In genomic region chr1:15273274-15273673, GRCh38 we compare ENCODE assay signal across 18 cellular contexts. TPM values are rescaled to one million over a fixed set of nuclear protein-coding genes. Genes with fewer than 3 reads are reported as not detected.
"Had no signal": no experiment of that assay in that cellular context is flagged by ENCODE, and none has a peak within 500 bp of the region (broad histone marks: within the 10 kb centered on the region; RNA-seq: fewer than 3 reads in every experiment).

No MANE protein-coding gene starts in this region.

- H3K4me3 Mint-ChIP-seq: memory B cell; naive thymus-derived CD4-positive, alpha-beta T cell; natural killer cell treated with Interleukin-12 subunit alpha and Interleukin-12 subunit beta and Interleukin-15 and Interleukin-18, amount 100 ng/mL, for 72 hours; stimulated activated effector memory CD8-positive, alpha-beta T cell treated with anti-CD3 and anti-CD28 coated beads, Interleukin-12 subunit alpha, Interleukin-12 subunit beta, amount 100 ng/mL, for 72 hours; stimulated activated naive CD8-positive, alpha-beta T cell treated with anti-CD3 and anti-CD28 coated beads, Interleukin-15, Interleukin-2, amounts not matched to agents 100 ng/mL and 50 ng/mL, for 24 hours had no signal

- H3K27ac ChIP-seq: left ventricle myocardium inferior, pancreas, prostate gland, skin epidermis, spleen, suprapubic skin, thoracic aorta, tibial artery, uterus had no signal

- H3K36me3 ChIP-seq: left ventricle myocardium inferior, pancreas, prostate gland, spleen, suprapubic skin, thoracic aorta, tibial artery, uterus had no signal

- H3K4me1 ChIP-seq: prostate gland, uterus had no signal

- DNase-seq: left ventricle myocardium inferior; right cardiac atrium; spleen; stimulated activated naive CD4-positive, alpha-beta T cell had no signal

- H3K4me3 ChIP-seq: left ventricle myocardium inferior, mucosa of descending colon, pancreas, prostate gland, skin epidermis, suprapubic skin, thoracic aorta, tibial artery, uterus had no signal

- H3K4me1 Mint-ChIP-seq: memory B cell had no signal

- H3K9me3 ChIP-seq: left ventricle myocardium inferior, mucosa of descending colon, pancreas, prostate gland, spleen, suprapubic skin, thoracic aorta, tibial artery, uterus had no signal

- H3K9me3 Mint-ChIP-seq: natural killer cell treated with Interleukin-12 subunit alpha and Interleukin-12 subunit beta and Interleukin-15 and Interleukin-18, amount 100 ng/mL, for 72 hours; stimulated activated effector memory CD8-positive, alpha-beta T cell treated with anti-CD3 and anti-CD28 coated beads, Interleukin-12 subunit alpha, Interleukin-12 subunit beta, amount 100 ng/mL, for 72 hours; stimulated activated naive CD8-positive, alpha-beta T cell treated with anti-CD3 and anti-CD28 coated beads, Interleukin-15, Interleukin-2, amounts not matched to agents 100 ng/mL and 50 ng/mL, for 24 hours had no signal

- H3K27ac Mint-ChIP-seq: memory B cell; naive thymus-derived CD4-positive, alpha-beta T cell; natural killer cell treated with Interleukin-12 subunit alpha and Interleukin-12 subunit beta and Interleukin-15 and Interleukin-18, amount 100 ng/mL, for 72 hours; stimulated activated effector memory CD8-positive, alpha-beta T cell treated with anti-CD3 and anti-CD28 coated beads, Interleukin-12 subunit alpha, Interleukin-12 subunit beta, amount 100 ng/mL, for 72 hours; stimulated activated naive CD8-positive, alpha-beta T cell treated with anti-CD3 and anti-CD28 coated beads, Interleukin-15, Interleukin-2, amounts not matched to agents 100 ng/mL and 50 ng/mL, for 24 hours had no signal

- H3K27me3 ChIP-seq: pancreas had no signal

- H3K36me3 Mint-ChIP-seq: natural killer cell treated with Interleukin-12 subunit alpha and Interleukin-12 subunit beta and Interleukin-15 and Interleukin-18, amount 100 ng/mL, for 72 hours; stimulated activated effector memory CD8-positive, alpha-beta T cell treated with anti-CD3 and anti-CD28 coated beads, Interleukin-12 subunit alpha, Interleukin-12 subunit beta, amount 100 ng/mL, for 72 hours had no signal

RNA-seq across cellular contexts. Expression of gene FHAD1, which starts 26.3 kb away (rescaled TPM):
- total RNA-seq: left ventricle myocardium inferior, lung microvascular endothelial cell had no signal
